ENCODE assay signal across 8 cellular contexts in genomic region chr3:132726341-132726823, GRCh38. TPM values are rescaled to one million over a fixed set of nuclear protein-coding genes. Genes with fewer than 3 reads are reported as not detected.
DNase-seq lines count a peak whose midpoint lies in the region; ATAC-seq, FAIRE-seq and TF ChIP-seq lines count a peak whose summit lies in the region.

No MANE protein-coding gene starts in this region.

- H3K9me3 ChIP-seq in OCI-LY1 (ENCODE audit: low read length) (no peaks in the 10 kb centered on the region), endothelial cell of umbilical vein (replicated peaks; ENCODE audit: control insufficient read depth, insufficient read depth, low read length) (no peaks in the 10 kb centered on the region), pancreas (no peaks in the 10 kb centered on the region)

- H3K9me2 ChIP-seq in OCI-LY1 (ENCODE audit: low read depth, low read length), result no peaks in the 10 kb centered on the region

- no TSS peak for BruUV-seq in endothelial cell of umbilical vein (replicated peaks; lab: Mats Ljungman, UMichigan)

- H4K20me1 ChIP-seq in OCI-LY1 (ENCODE audit: insufficient read depth, low read length), result no peaks in the 10 kb centered on the region
- no peaks in the 10 kb centered on the region for H4K20me1 ChIP-seq in endothelial cell of umbilical vein (replicated peaks; ENCODE audit: control insufficient read depth, extremely low read depth, insufficient read depth, low read length)

- DNase-seq in DMS 273 (lab: John Stamatoyannopoulos, UW; ENCODE audit: unreplicated experiment) (peak; percentile 67), KBM-7 (peak; percentile 89), endothelial cell of umbilical vein (ENCODE audit: low read depth, low spot score) (peak; percentile 68), pancreas (no peak), nucleus accumbens (lab: John Stamatoyannopoulos, UW) (no peak), ecto neural progenitor cell (ENCODE audit: low spot score) (no peak)

- in situ Hi-C loops in KBM-7 (cut with MboI; ENCODE audit: low pct_unique_long_range_greater_than_20kb, low sequenced_read_pairs), result no loop called here

- ATAC-seq in pancreas (no peak), HG03095 (IDR thresholded peaks at IDR 0.05; ENCODE audit: unreplicated experiment) (no peak)

- H3K9ac ChIP-seq in OCI-LY1 (ENCODE audit: low read length) (no peak overlapping the region), endothelial cell of umbilical vein (replicated peaks; ENCODE audit: extremely low read depth, insufficient read depth, low read length) (no peak overlapping the region)

- no peaks in the 10 kb centered on the region for H3F3A ChIP-seq in OCI-LY1 (ENCODE audit: insufficient read depth, low read length)

- H3K27me3 ChIP-seq in OCI-LY1 (ENCODE audit: insufficient read depth, low read length) (peaks cover 3% of the 10 kb centered on the region; the same call in 1 of the 2 replicates), endothelial cell of umbilical vein (ENCODE audit: control insufficient read depth in 2 of 2, insufficient read depth in 2 of 2, low read length in 2 of 2) (peaks cover 7 to 17% of the 10 kb centered on the region in 2 experiments), pancreas (no peaks in the 10 kb centered on the region)

- TF ChIP-seq CTCF in OCI-LY1 (IDR thresholded peaks at IDR 0.05; ENCODE audit: low read length) (peak; percentile 92), endothelial cell of umbilical vein (IDR thresholded peaks at IDR 0.05; ENCODE audit: extremely low read depth in 1 of 2, insufficient read depth in 1 of 2, low read depth in 1 of 2, low read length in 2 of 2) (peak; percentile 48 to 51), pancreas (IDR thresholded peaks at IDR 0.05) (peak; percentile 46 to 72 (median 50))

- intact Hi-C loops in endothelial cell of umbilical vein (cut with micrococcal nuclease), result loop anchor here (1.0 to 10.0 kb wide), 6 partner anchors 314 to 1078 kb away; partner anchors contain the start of genes SRPRB and TOPBP1
- intact Hi-C loops in pancreas (cut with DNase I), result loop anchor here in 1 of 3 donors (10.0 kb wide), 1 partner anchor 658 kb away; no protein-coding TSS in a partner anchor

- TF ChIP-seq POLR2A in endothelial cell of umbilical vein (IDR thresholded peaks at IDR 0.05; ENCODE audit: low read depth, low read length), result no peak

- H2AFZ ChIP-seq in OCI-LY1 (ENCODE audit: low read length), result no peak overlapping the region
- H2AFZ ChIP-seq in endothelial cell of umbilical vein (ENCODE audit: low read depth, low read length), result no peak overlapping the region

- H3K4me1 ChIP-seq in OCI-LY1 (ENCODE audit: insufficient read depth, low read length, severe bottlenecking) (peaks cover 13% of the 10 kb centered on the region), endothelial cell of umbilical vein (ENCODE audit: control insufficient read depth, extremely low read depth, insufficient read depth, low read length) (peaks cover 8% of the 10 kb centered on the region), pancreas (no peaks in the 10 kb centered on the region)

- CTCF ChIA-PET in endothelial cell of umbilical vein (lab: Charles Lee), result interaction anchor here (0.6 to 4.3 kb wide), 30 partner anchors 9 to 1487 kb away, joined by 3 to 35 read pairs (median 3); no protein-coding TSS in a partner anchor

- H3K36me3 ChIP-seq in OCI-LY1 (ENCODE audit: insufficient read depth, low read length) (no peaks in the 10 kb centered on the region), endothelial cell of umbilical vein (ENCODE audit: control insufficient read depth in 2 of 2, extremely low read depth in 1 of 2, insufficient read depth in 2 of 2, low read length in 2 of 2) (no peaks in the 10 kb centered on the region), pancreas (no peaks in the 10 kb centered on the region)

- no peaks in the 10 kb centered on the region for H3K9me1 ChIP-seq in endothelial cell of umbilical vein (replicated peaks; ENCODE audit: control insufficient read depth, extremely low read depth, insufficient read depth, low read length)

- peak; percentile 78 for FAIRE-seq in endothelial cell of umbilical vein (lab: Jason Lieb, UNC)
- peak; percentile 39 for FAIRE-seq in pancreas (lab: Jason Lieb, UNC)

- H3K4me3 ChIP-seq in OCI-LY1 (ENCODE audit: low read depth, low read length, poor library complexity, severe bottlenecking), result no peak overlapping the region
- H3K4me3 ChIP-seq in endothelial cell of umbilical vein (replicated peaks in 1 of 3; ENCODE audit: insufficient read depth in 1 of 3, low read depth in 1 of 3, low read length in 3 of 3), result no peak overlapping the region
- no peak overlapping the region for H3K4me3 ChIP-seq in pancreas

- 8% methylated on average over 2 of the region's 2 CpGs for WGBS in pancreas, 2 donors

- no peak overlapping the region for H3K4me2 ChIP-seq in OCI-LY1 (ENCODE audit: low read length)
- no peak overlapping the region for H3K4me2 ChIP-seq in endothelial cell of umbilical vein (ENCODE audit: insufficient read depth, low read length)

- dilution Hi-C loops in endothelial cell of umbilical vein (cut with MboI; ENCODE audit: extremely low pct_ligation_motif_present, low sequenced_read_pairs), result no loop called here

- no peak overlapping the region for H3K27ac ChIP-seq in OCI-LY1 (ENCODE audit: low read depth, low read length, poor library complexity, severe bottlenecking)
- no peak overlapping the region for H3K27ac ChIP-seq in endothelial cell of umbilical vein (ENCODE audit: insufficient read depth, low read depth, low read length)
- no peak overlapping the region for H3K27ac ChIP-seq in pancreas

- POLR2A ChIA-PET in endothelial cell of umbilical vein (lab: Charles Lee), result no interaction called here

- no peaks in the 10 kb centered on the region for H3K79me2 ChIP-seq in OCI-LY1 (ENCODE audit: insufficient read depth, low read length)
- H3K79me2 ChIP-seq in endothelial cell of umbilical vein (ENCODE audit: control insufficient read depth, insufficient read depth, low read length), result peaks cover 3% of the 10 kb centered on the region

TF ChIP-seq in endothelial cell of umbilical vein, 7 proteins besides CTCF, POLR2A, EP300 and RAD21:
- TF ChIP-seq FOS (IDR thresholded peaks at IDR 0.05; ENCODE audit: borderline replicate concordance, insufficient read depth, low read length), result no peak
- TF ChIP-seq EZH2 (IDR thresholded peaks at IDR 0.05; ENCODE audit: borderline replicate concordance, low read depth, low read length, severe bottlenecking), result no peak
- no peak for TF ChIP-seq GATA2 (IDR thresholded peaks at IDR 0.05; ENCODE audit: insufficient read depth, insufficient read length, low read depth, low read length)
- TF ChIP-seq MAX (IDR thresholded peaks at IDR 0.05; ENCODE audit: insufficient read depth, insufficient read length), result no peak
- TF ChIP-seq POLR2AphosphoS5 (IDR thresholded peaks at IDR 0.05; ENCODE audit: insufficient read depth, low read depth, low read length), result no peak
- TF ChIP-seq MYC (IDR thresholded peaks at IDR 0.05; ENCODE audit: low read depth, low read length), result no peak
- no peak for TF ChIP-seq JUN (IDR thresholded peaks at IDR 0.05; ENCODE audit: borderline replicate concordance, insufficient read depth, insufficient read length, low read depth)

RNA-seq across cellular contexts. Expression of gene NPHP3, which starts 4.2 kb away (rescaled TPM):
- total RNA-seq in endothelial cell of umbilical vein, result 30.0 and 30.3 TPM in 2 replicates
- 14.7 and 20.8 TPM in 2 replicates for polyA plus RNA-seq in endothelial cell of umbilical vein
- polyA plus RNA-seq in endothelial cell of umbilical vein (2011; cell fraction: cytosol; rRNA removed), result 8.4 and 12.9 TPM in 2 replicates
- 88.0 and 93.7 TPM in 2 replicates for polyA plus RNA-seq in endothelial cell of umbilical vein (2011; cell fraction: nucleus; rRNA removed)
- 12.4 and 16.1 TPM in 2 replicates for polyA plus RNA-seq in endothelial cell of umbilical vein (2012)
- 38.7 and 45.9 TPM in 2 replicates for polyA minus RNA-seq in endothelial cell of umbilical vein
- polyA minus RNA-seq in endothelial cell of umbilical vein (2011; cell fraction: cytosol; rRNA and poly(A)+ RNA removed), result 2.2 TPM
- 45.5 and 57.7 TPM in 2 replicates for polyA minus RNA-seq in endothelial cell of umbilical vein (2011; cell fraction: nucleus; rRNA and poly(A)+ RNA removed)
- total RNA-seq in pancreas, result 10 to 100 TPM in 4 of 6 donors, 1 to 10 TPM in 2; 6.1 to 12.5 (median 10.3) TPM
- polyA plus RNA-seq in pancreas, result 10 to 100 TPM; 13.8 to 23.0 TPM

Comparison
In these comparisons a context has a peak if more than half of its experiments do, and no peak if none do; other contexts are left out.
1. DNase-seq: peak in DMS 273 (single experiment), KBM-7 (single experiment) and endothelial cell of umbilical vein (single experiment); none in pancreas (0 of 6), nucleus accumbens (0 of 56) and ecto neural progenitor cell (single experiment).
2. Peak in every context shown above with its lines, with median percentiles within 50 percentile points of each other: CTCF ChIP-seq.